In the genomic region with DNA sequence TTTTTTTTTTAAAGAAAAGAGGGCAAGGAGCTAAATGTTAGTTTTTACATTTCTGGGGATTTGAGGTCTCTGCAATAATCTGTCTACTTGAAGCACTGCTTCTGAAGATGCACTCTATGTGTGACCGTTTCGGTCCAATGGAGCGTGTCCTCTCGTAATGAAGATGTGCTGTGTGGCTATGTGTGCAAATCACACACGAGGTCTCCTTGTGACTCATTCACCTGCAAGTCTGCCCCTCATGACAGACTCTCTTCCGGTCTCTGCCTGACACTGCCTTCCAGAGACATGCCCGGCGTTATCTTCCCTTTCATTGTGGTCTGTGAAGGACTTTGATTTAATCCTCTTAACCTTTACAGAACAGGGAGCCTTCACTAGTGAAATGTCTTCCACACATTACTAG, we compare ENCODE assay signal across 1 cellular context.
TF ChIP-seq lines count a peak whose summit lies in the region.

No MANE protein-coding gene starts in this region.

TF ChIP-seq in GM23338, 12 proteins besides CTCF, POLR2A, EP300 and RAD21 (continued from another document):
- TF ChIP-seq, protein P1, sequence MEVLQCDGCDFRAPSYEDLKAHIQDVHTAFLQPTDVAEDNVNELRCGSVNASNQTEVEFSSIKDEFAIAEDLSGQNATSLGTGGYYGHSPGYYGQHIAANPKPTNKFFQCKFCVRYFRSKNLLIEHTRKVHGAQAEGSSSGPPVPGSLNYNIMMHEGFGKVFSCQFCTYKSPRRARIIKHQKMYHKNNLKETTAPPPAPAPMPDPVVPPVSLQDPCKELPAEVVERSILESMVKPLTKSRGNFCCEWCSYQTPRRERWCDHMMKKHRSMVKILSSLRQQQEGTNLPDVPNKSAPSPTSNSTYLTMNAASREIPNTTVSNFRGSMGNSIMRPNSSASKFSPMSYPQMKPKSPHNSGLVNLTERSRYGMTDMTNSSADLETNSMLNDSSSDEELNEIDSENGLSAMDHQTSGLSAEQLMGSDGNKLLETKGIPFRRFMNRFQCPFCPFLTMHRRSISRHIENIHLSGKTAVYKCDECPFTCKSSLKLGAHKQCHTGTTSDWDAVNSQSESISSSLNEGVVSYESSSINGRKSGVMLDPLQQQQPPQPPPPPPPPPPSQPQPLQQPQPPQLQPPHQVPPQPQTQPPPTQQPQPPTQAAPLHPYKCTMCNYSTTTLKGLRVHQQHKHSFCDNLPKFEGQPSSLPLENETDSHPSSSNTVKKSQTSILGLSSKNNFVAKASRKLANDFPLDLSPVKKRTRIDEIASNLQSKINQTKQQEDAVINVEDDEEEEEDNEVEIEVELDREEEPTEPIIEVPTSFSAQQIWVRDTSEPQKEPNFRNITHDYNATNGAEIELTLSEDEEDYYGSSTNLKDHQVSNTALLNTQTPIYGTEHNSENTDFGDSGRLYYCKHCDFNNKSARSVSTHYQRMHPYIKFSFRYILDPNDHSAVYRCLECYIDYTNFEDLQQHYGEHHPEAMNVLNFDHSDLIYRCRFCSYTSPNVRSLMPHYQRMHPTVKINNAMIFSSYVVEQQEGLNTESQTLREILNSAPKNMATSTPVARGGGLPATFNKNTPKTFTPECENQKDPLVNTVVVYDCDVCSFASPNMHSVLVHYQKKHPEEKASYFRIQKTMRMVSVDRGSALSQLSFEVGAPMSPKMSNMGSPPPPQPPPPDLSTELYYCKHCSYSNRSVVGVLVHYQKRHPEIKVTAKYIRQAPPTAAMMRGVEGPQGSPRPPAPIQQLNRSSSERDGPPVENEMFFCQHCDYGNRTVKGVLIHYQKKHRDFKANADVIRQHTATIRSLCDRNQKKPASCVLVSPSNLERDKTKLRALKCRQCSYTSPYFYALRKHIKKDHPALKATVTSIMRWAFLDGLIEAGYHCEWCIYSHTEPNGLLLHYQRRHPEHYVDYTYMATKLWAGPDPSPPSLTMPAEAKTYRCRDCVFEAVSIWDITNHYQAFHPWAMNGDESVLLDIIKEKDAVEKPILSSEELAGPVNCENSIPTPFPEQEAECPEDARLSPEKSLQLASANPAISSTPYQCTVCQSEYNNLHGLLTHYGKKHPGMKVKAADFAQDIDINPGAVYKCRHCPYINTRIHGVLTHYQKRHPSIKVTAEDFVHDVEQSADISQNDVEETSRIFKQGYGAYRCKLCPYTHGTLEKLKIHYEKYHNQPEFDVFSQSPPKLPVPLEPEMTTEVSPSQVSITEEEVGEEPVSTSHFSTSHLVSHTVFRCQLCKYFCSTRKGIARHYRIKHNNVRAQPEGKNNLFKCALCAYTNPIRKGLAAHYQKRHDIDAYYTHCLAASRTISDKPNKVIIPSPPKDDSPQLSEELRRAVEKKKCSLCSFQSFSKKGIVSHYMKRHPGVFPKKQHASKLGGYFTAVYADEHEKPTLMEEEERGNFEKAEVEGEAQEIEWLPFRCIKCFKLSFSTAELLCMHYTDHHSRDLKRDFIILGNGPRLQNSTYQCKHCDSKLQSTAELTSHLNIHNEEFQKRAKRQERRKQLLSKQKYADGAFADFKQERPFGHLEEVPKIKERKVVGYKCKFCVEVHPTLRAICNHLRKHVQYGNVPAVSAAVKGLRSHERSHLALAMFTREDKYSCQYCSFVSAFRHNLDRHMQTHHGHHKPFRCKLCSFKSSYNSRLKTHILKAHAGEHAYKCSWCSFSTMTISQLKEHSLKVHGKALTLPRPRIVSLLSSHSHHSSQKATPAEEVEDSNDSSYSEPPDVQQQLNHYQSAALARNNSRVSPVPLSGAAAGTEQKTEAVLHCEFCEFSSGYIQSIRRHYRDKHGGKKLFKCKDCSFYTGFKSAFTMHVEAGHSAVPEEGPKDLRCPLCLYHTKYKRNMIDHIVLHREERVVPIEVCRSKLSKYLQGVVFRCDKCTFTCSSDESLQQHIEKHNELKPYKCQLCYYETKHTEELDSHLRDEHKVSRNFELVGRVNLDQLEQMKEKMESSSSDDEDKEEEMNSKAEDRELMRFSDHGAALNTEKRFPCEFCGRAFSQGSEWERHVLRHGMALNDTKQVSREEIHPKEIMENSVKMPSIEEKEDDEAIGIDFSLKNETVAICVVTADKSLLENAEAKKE (CRISPR knock-in tag; IDR thresholded peaks at IDR 0.05) = no peak
- TF ChIP-seq EZH2phosphoT487 (IDR thresholded peaks at IDR 0.05; ENCODE audit: unreplicated experiment) (no peak), NANOG (IDR thresholded peaks at IDR 0.05; ENCODE audit: borderline replicate concordance) (no peak), STAT1 (IDR thresholded peaks at IDR 0.05; ENCODE audit: unreplicated experiment) (no peak), EZH2 (IDR thresholded peaks at IDR 0.05; ENCODE audit: low read depth, unreplicated experiment) (no peak), POLR2AphosphoS5 (IDR thresholded peaks at IDR 0.05; ENCODE audit: low read depth) (no peak), JUNB (IDR thresholded peaks at IDR 0.05; ENCODE audit: unreplicated experiment) (no peak)
- TF ChIP-seq, protein P2, sequence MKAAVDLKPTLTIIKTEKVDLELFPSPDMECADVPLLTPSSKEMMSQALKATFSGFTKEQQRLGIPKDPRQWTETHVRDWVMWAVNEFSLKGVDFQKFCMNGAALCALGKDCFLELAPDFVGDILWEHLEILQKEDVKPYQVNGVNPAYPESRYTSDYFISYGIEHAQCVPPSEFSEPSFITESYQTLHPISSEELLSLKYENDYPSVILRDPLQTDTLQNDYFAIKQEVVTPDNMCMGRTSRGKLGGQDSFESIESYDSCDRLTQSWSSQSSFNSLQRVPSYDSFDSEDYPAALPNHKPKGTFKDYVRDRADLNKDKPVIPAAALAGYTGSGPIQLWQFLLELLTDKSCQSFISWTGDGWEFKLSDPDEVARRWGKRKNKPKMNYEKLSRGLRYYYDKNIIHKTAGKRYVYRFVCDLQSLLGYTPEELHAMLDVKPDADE (IDR thresholded peaks at IDR 0.05) = no peak
- TF ChIP-seq, protein P3, sequence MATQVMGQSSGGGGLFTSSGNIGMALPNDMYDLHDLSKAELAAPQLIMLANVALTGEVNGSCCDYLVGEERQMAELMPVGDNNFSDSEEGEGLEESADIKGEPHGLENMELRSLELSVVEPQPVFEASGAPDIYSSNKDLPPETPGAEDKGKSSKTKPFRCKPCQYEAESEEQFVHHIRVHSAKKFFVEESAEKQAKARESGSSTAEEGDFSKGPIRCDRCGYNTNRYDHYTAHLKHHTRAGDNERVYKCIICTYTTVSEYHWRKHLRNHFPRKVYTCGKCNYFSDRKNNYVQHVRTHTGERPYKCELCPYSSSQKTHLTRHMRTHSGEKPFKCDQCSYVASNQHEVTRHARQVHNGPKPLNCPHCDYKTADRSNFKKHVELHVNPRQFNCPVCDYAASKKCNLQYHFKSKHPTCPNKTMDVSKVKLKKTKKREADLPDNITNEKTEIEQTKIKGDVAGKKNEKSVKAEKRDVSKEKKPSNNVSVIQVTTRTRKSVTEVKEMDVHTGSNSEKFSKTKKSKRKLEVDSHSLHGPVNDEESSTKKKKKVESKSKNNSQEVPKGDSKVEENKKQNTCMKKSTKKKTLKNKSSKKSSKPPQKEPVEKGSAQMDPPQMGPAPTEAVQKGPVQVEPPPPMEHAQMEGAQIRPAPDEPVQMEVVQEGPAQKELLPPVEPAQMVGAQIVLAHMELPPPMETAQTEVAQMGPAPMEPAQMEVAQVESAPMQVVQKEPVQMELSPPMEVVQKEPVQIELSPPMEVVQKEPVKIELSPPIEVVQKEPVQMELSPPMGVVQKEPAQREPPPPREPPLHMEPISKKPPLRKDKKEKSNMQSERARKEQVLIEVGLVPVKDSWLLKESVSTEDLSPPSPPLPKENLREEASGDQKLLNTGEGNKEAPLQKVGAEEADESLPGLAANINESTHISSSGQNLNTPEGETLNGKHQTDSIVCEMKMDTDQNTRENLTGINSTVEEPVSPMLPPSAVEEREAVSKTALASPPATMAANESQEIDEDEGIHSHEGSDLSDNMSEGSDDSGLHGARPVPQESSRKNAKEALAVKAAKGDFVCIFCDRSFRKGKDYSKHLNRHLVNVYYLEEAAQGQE (IDR thresholded peaks at IDR 0.05; ENCODE audit: unreplicated experiment) = no peak
